In the genomic region with DNA sequence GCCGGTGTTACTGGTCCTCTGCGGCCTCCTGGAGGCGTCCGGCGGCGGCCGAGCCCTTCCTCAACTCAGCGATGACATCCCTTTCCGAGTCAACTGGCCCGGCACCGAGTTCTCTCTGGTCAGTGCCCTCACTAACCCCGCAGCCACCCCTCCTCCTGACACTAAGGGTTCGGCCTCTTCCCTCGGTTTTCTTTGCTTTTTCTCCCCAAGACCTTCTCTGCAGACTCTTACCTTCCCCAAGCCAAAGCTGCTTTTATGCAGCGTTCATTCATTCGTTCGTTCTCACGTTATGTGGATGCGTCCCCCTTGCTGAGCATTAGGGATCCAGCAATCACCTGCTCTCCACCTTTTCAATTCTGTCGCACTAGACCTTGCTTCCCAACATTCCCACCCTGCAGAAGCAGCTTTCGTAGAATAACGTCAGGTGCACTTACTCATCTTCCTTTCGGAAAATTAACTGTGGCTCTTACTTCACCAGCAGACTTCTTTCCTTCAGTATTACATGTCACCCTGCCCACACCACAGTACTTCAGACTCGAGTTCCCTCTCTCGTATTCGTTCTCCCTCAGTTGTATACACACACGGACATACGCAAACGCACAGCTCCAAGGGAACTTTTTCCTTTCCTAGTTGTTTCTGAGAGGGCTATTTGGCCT, we compare ENCODE assay signal across 8 cellular contexts. TPM values are rescaled to one million over a fixed set of nuclear protein-coding genes. Genes with fewer than 3 reads are reported as not detected.
DNase-seq lines count a peak whose midpoint lies in the region; ATAC-seq and TF ChIP-seq lines count a peak whose summit lies in the region.

No MANE protein-coding gene starts in this region.

- peak overlapping the region; percentile 92 for H3K9ac ChIP-seq in mesenchymal stem cell (ENCODE audit: low read length)

- H3K18ac ChIP-seq in mesenchymal stem cell (ENCODE audit: low read depth in 1 of 2, low read length in 2 of 2) = peak overlapping the region; percentile 8 to 64

- no peak overlapping the region for H3K14ac ChIP-seq in mesenchymal stem cell (ENCODE audit: low read length in 2 of 2)

- H2AFZ ChIP-seq in mesenchymal stem cell (ENCODE audit: low read depth, low read length) = peak overlapping the region; percentile 2

- H3K9me3 ChIP-seq in Caco-2 (no peaks in the 10 kb centered on the region), RWPE2 (ENCODE audit: severe bottlenecking) (no peaks in the 10 kb centered on the region), ectodermal cell (ENCODE audit: control insufficient read depth, low read length) (no peaks in the 10 kb centered on the region), mesenchymal stem cell (ENCODE audit: control insufficient read depth, low read length) (no peaks in the 10 kb centered on the region), upper lobe of right lung (no peaks in the 10 kb centered on the region)

- peak overlapping the region; percentile 95 for H4K8ac ChIP-seq in mesenchymal stem cell (ENCODE audit: low read length)

- CTCF ChIA-PET in Caco-2 (lab: Charles Lee) = interaction anchor here (1.3 kb wide), 1 partner anchor 20 kb away, joined by 3 read pairs; a partner anchor contains a TSS

- H3K4ac ChIP-seq in mesenchymal stem cell (ENCODE audit: low read depth in 1 of 2, low read length in 2 of 2) = peak overlapping the region; percentile 64 to 93

- peak overlapping the region; percentile 11 for H2BK120ac ChIP-seq in mesenchymal stem cell (ENCODE audit: low read depth, low read length)

- no peak overlapping the region for H2BK12ac ChIP-seq in mesenchymal stem cell (ENCODE audit: low read length in 2 of 2)

- H3K4me3 Mint-ChIP-seq in Caco-2 (ENCODE audit: unreplicated experiment) = peak overlapping the region; percentile 96

- no peaks in the 10 kb centered on the region for H3K9me3 Mint-ChIP-seq in Caco-2 (ENCODE audit: unreplicated experiment)

- peaks cover 7% of the 10 kb centered on the region for H3K4me1 Mint-ChIP-seq in Caco-2 (ENCODE audit: low read depth, unreplicated experiment)

- H3K27me3 ChIP-seq in Caco-2 (replicated peaks; ENCODE audit: control insufficient read depth, insufficient read depth, low read length) (no peaks in the 10 kb centered on the region), RWPE2 (ENCODE audit: insufficient read depth, poor library complexity, severe bottlenecking) (no peaks in the 10 kb centered on the region), ectodermal cell (ENCODE audit: control insufficient read depth, insufficient read depth, low read length, poor library complexity, severe bottlenecking) (no peaks in the 10 kb centered on the region), mesenchymal stem cell (ENCODE audit: control insufficient read depth in 1 of 2, insufficient read depth in 1 of 2, low read length in 2 of 2) (no peaks in the 10 kb centered on the region), upper lobe of right lung (no peaks in the 10 kb centered on the region)

- no TSS peak for BruUV-seq in Caco-2 (replicated peaks; lab: Mats Ljungman, UMichigan)

- H3K27me3 Mint-ChIP-seq in Caco-2 (ENCODE audit: insufficient read depth, unreplicated experiment) = no peaks in the 10 kb centered on the region

- peaks cover 5% of the 10 kb centered on the region for H3K79me1 ChIP-seq in mesenchymal stem cell (replicated peaks; ENCODE audit: low read length, poor library complexity, severe bottlenecking)

- no peaks in the 10 kb centered on the region for H3K36me3 Mint-ChIP-seq in Caco-2 (ENCODE audit: insufficient read depth, unreplicated experiment)

- H3K27ac Mint-ChIP-seq in Caco-2 (ENCODE audit: unreplicated experiment) = peak overlapping the region; percentile 80

- H3K23ac ChIP-seq in mesenchymal stem cell (ENCODE audit: low read length in 2 of 2) = peak overlapping the region in 1 of 2 experiments; percentile 80

- H2BK15ac ChIP-seq in mesenchymal stem cell (ENCODE audit: low read depth, poor library complexity, severe bottlenecking) = no peak overlapping the region

- peak overlapping the region; percentile 66 for H4K91ac ChIP-seq in mesenchymal stem cell (ENCODE audit: low read length)

- H3K4me3 ChIP-seq in Caco-2 (ENCODE audit: low read depth, low read length) = peak overlapping the region; percentile 84
- H3K4me3 ChIP-seq in RWPE2 (ENCODE audit: severe bottlenecking) = peak overlapping the region; percentile 78
- H3K4me3 ChIP-seq in ectodermal cell (ENCODE audit: insufficient read depth, low read depth, low read length) = peak overlapping the region; percentile 77
- H3K4me3 ChIP-seq in mesenchymal stem cell (ENCODE audit: insufficient read depth in 1 of 2, low read depth in 1 of 2, low read length in 2 of 2) = peak overlapping the region; percentile 85 to 88
- peak overlapping the region; percentile 89 for H3K4me3 ChIP-seq in upper lobe of right lung

- no peak for DNase-seq in Caco-2
- no peak for DNase-seq in RWPE2 (ENCODE audit: low spot score)
- DNase-seq in mesenchymal stem cell = peak; percentile 78
- DNase-seq in upper lobe of right lung = no peak
- no peak for DNase-seq in NCI-H187 treated with DMSO at 0.1 percent for 48 hours (lab: John Stamatoyannopoulos, UW)

- POLR2A ChIA-PET in Caco-2 (lab: Charles Lee) = no interaction called here

- peak overlapping the region; percentile 54 for H3K4me2 ChIP-seq in mesenchymal stem cell (ENCODE audit: low read length, poor library complexity, severe bottlenecking)

- no peak for TF ChIP-seq CTCF in Caco-2 (IDR thresholded peaks at IDR 0.05; ENCODE audit: insufficient read depth in 1 of 2, low read depth in 1 of 2, low read length in 1 of 2, severe bottlenecking in 1 of 2, unreplicated experiment in 1 of 2)
- no peak for TF ChIP-seq CTCF in RWPE2 (IDR thresholded peaks at IDR 0.05; ENCODE audit: poor library complexity, severe bottlenecking)
- TF ChIP-seq CTCF in upper lobe of right lung (IDR thresholded peaks at IDR 0.05) = no peak

- H3K4me1 ChIP-seq in Caco-2 = no peaks in the 10 kb centered on the region
- H3K4me1 ChIP-seq in RWPE2 (ENCODE audit: insufficient read depth, poor library complexity, severe bottlenecking) = peaks cover 15% of the 10 kb centered on the region
- peaks cover 22% of the 10 kb centered on the region for H3K4me1 ChIP-seq in ectodermal cell (ENCODE audit: control insufficient read depth, insufficient read depth, low read length)
- H3K4me1 ChIP-seq in mesenchymal stem cell (ENCODE audit: control insufficient read depth, insufficient read depth, low read depth, low read length) = peaks cover 8% of the 10 kb centered on the region
- H3K4me1 ChIP-seq in upper lobe of right lung = peaks cover 40% of the 10 kb centered on the region

- H3K36me3 ChIP-seq in Caco-2 (ENCODE audit: control insufficient read depth, insufficient read depth, low read length) (no peaks in the 10 kb centered on the region; the same call in 1 of the 2 replicates), RWPE2 (ENCODE audit: low read depth) (no peaks in the 10 kb centered on the region), ectodermal cell (ENCODE audit: control insufficient read depth, insufficient read depth, low read length) (no peaks in the 10 kb centered on the region), mesenchymal stem cell (ENCODE audit: control insufficient read depth in 1 of 2, insufficient read depth in 2 of 2, low read depth in 1 of 2, low read length in 2 of 2) (no peaks in the 10 kb centered on the region), upper lobe of right lung (no peaks in the 10 kb centered on the region)

- H3K27ac ChIP-seq in RWPE2 (ENCODE audit: poor library complexity, severe bottlenecking) = peak overlapping the region; percentile 55
- no peak overlapping the region for H3K27ac ChIP-seq in ectodermal cell (ENCODE audit: insufficient read depth, low read depth, low read length, poor library complexity, severe bottlenecking)
- H3K27ac ChIP-seq in mesenchymal stem cell (ENCODE audit: low read length, poor library complexity, severe bottlenecking) = peak overlapping the region; percentile 77
- H3K27ac ChIP-seq in upper lobe of right lung = peak overlapping the region; percentile 82

- WGBS in ectodermal cell, 2 experiments = 0 to 1% methylated on average over 29 of the region's 29 CpGs
- WGBS in mesenchymal stem cell = under 1% methylated on average over 23 of the region's 29 CpGs

- no peak overlapping the region for H2AK5ac ChIP-seq in mesenchymal stem cell (ENCODE audit: low read length, severe bottlenecking)

- intact Hi-C loops in Caco-2 (cut with micrococcal nuclease; ENCODE audit: unreplicated experiment) = loop anchor here (2.0 kb wide), 1 partner anchor 35 kb away; no protein-coding TSS in a partner anchor
- intact Hi-C loops in upper lobe of right lung (cut with DNase I) = no loop called here

- no peak overlapping the region for H2BK5ac ChIP-seq in mesenchymal stem cell (ENCODE audit: low read depth, low read length, poor library complexity, severe bottlenecking)

- ATAC-seq in GM19324 (IDR thresholded peaks at IDR 0.05; ENCODE audit: low FRiP score, unreplicated experiment) (peak; percentile 69), HG03280 (IDR thresholded peaks at IDR 0.05; ENCODE audit: unreplicated experiment) (peak; percentile 57), RWPE2 (ENCODE audit: low read depth) (peak; percentile 12; the same call in 2 of the 3 replicates), upper lobe of right lung (peak; percentile 73)

RNA-seq across cellular contexts. Expression of a gene that starts 0.5 kb away (rescaled TPM):
- total RNA-seq in Caco-2 (2022) (39.7 and 40.4 TPM in 2 replicates), upper lobe of right lung (59.6 TPM)
- polyA plus RNA-seq in ectodermal cell (2013, experiment 1 of 4) = 33.9 TPM
- 36.8 TPM for polyA plus RNA-seq in ectodermal cell (2013, experiment 2 of 4)
- 36.2 TPM for polyA plus RNA-seq in ectodermal cell (2013, experiment 3 of 4)
- 38.8 TPM for polyA plus RNA-seq in ectodermal cell (2013, experiment 4 of 4)
- 92.1 TPM for polyA plus RNA-seq in mesenchymal stem cell (2013, experiment 1 of 2)
- polyA plus RNA-seq in mesenchymal stem cell (2013, experiment 2 of 2) = 97.7 TPM

RNA-seq across cellular contexts. Expression of a gene that starts 0.6 kb away (rescaled TPM):
- total RNA-seq in Caco-2 (2022) (12.9 and 13.9 TPM in 2 replicates), upper lobe of right lung (29.0 TPM)
- polyA plus RNA-seq in ectodermal cell (2013, experiment 1 of 4) = 31.2 TPM
- 31.6 TPM for polyA plus RNA-seq in ectodermal cell (2013, experiment 2 of 4)
- 24.7 TPM for polyA plus RNA-seq in ectodermal cell (2013, experiment 3 of 4)
- polyA plus RNA-seq in ectodermal cell (2013, experiment 4 of 4) = 27.8 TPM
- polyA plus RNA-seq in mesenchymal stem cell (2013, experiment 1 of 2) = 11.8 TPM
- polyA plus RNA-seq in mesenchymal stem cell (2013, experiment 2 of 2) = 11.8 TPM

RNA-seq across cellular contexts. Expression of a gene that starts 19.8 kb away (rescaled TPM):
- total RNA-seq in Caco-2 (2022) (3.9 and 4.6 TPM in 2 replicates), upper lobe of right lung (3.6 TPM)
- 5.3 TPM for polyA plus RNA-seq in ectodermal cell (2013, experiment 1 of 4)
- 4.4 TPM for polyA plus RNA-seq in ectodermal cell (2013, experiment 2 of 4)
- polyA plus RNA-seq in ectodermal cell (2013, experiment 3 of 4) = 3.1 TPM
- polyA plus RNA-seq in ectodermal cell (2013, experiment 4 of 4) = 3.7 TPM
- 1.2 TPM for polyA plus RNA-seq in mesenchymal stem cell (2013, experiment 1 of 2)
- polyA plus RNA-seq in mesenchymal stem cell (2013, experiment 2 of 2) = 1.5 TPM

Comparison
In these comparisons a context has a peak if more than half of its experiments do, and no peak if none do; other contexts are left out.
1. ATAC-seq: peak in every context shown above with its lines; median percentile 73 in upper lobe of right lung; 69 in GM19324; 57 in HG03280; 12 in RWPE2.